In the genomic region with DNA sequence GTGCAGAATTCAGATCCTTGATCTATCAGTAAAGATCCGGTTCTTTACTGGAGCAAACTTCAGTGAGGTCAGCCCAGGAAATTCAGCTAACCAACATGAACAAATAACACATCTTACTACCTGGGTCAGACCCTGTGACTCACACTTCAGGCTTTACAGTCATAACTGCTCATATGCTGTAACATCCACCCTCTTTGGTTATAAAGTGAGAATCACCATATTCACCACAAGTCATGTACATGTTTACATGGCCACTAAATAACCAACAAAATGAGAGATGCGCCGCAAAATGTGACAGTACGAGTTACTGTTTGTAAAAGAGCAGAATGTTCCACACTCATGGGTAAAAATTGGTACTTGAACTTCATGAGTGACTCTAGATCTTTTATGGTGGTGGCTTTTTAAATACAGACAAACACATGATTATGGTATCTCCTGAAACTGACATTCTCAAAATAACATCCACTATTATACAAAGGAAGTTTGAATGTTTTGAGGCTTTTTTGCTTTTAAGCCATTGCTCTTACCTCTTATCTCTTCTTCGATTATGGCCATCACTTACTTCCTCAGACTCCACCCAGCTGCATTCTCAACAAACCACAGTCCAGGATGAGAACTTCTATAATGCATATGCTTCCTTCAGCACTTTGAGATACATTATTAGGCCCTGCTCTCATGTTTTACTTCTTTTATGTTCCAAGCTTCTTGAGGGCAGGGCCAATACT, we compare ENCODE assay signal across 8 cellular contexts.
DNase-seq lines count a peak whose midpoint lies in the region; ATAC-seq lines count a peak whose summit lies in the region.

No MANE protein-coding gene starts in this region.

- H3K9me3 ChIP-seq in mucosa of rectum (ENCODE audit: control insufficient read depth in 2 of 2, low read length in 2 of 2): no peaks in the 10 kb centered on the region

- DNase-seq in GM03348 (ENCODE audit: low spot score) (peak; percentile 16), activated T-cell treated with anti-CD3 and anti-CD28 coated beads for 48 hours (ENCODE audit: low read depth) (peak; percentile 10), hypothalamus (lab: John Stamatoyannopoulos, UW) (no peak)

- H3K27me3 ChIP-seq in mucosa of rectum (ENCODE audit: control insufficient read depth in 2 of 2, insufficient read depth in 2 of 2, low read length in 2 of 2): no peaks in the 10 kb centered on the region

- no peak overlapping the region for H3K4me3 ChIP-seq in mucosa of rectum (ENCODE audit: low read length in 2 of 2)

- no peak overlapping the region for H3K9ac ChIP-seq in mucosa of rectum (ENCODE audit: low read depth in 1 of 2, low read length in 2 of 2)

- peak; percentile 80 for ATAC-seq in HG03342 (IDR thresholded peaks at IDR 0.05; ENCODE audit: unreplicated experiment)
- ATAC-seq in GM19397 (IDR thresholded peaks at IDR 0.05; ENCODE audit: unreplicated experiment): no peak
- no peak for ATAC-seq in HG03097 (IDR thresholded peaks at IDR 0.05; ENCODE audit: low FRiP score, unreplicated experiment)
- no peak for ATAC-seq in HG03439 (IDR thresholded peaks at IDR 0.05; ENCODE audit: unreplicated experiment)

- peaks cover 5 to 12% of the 10 kb centered on the region in 2 donors for H3K4me1 ChIP-seq in mucosa of rectum (ENCODE audit: control insufficient read depth in 2 of 2, insufficient read depth in 2 of 2, low read length in 2 of 2)

- peak overlapping the region; percentile 25 to 59 for H3K27ac ChIP-seq in mucosa of rectum (ENCODE audit: low read depth in 2 of 2, low read length in 2 of 2)

- no peaks in the 10 kb centered on the region for H3K36me3 ChIP-seq in mucosa of rectum (ENCODE audit: control insufficient read depth in 2 of 2, insufficient read depth in 2 of 2, low read length in 2 of 2)

Comparison
In these comparisons a context has a peak if more than half of its experiments do, and no peak if none do; other contexts are left out.
1. DNase-seq: peak in GM03348 (single experiment) and activated T-cell treated with anti-CD3 and anti-CD28 coated beads for 48 hours (single experiment); none in hypothalamus (0 of 51).